ENCODE assay signal across 8 cellular contexts in the genomic region with DNA sequence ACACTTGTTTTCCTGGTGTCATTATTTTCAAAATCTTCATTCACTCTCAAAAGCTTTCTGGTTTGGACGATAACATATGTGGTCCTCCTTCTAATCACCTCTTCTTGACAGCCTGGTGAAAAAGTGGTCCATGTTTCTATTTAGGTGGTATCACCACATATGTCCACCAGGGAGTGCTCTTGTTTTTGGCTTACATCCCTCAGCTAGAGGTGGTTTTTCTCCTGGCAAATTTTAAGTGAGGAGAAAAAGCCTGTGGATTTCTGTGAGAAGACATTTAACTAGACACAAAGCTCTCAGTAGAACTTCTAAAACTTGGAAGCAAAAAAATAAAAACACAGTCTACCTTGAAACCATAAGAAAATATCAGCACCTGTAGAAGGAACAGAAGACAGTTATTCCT. TPM values are rescaled to one million over a fixed set of nuclear protein-coding genes. Genes with fewer than 3 reads are reported as not detected.
DNase-seq lines count a peak whose midpoint lies in the region; ATAC-seq, FAIRE-seq and TF ChIP-seq lines count a peak whose summit lies in the region.

No MANE protein-coding gene starts in this region.

- POLR2A ChIA-PET in GM10248 (lab: Yijun Ruan, JAX): no interaction called here

- H3K9me3 ChIP-seq in keratinocyte (ENCODE audit: control insufficient read depth, low read depth, low read length): no peaks in the 10 kb centered on the region

- peak; percentile 30 for TF ChIP-seq CTCF in GM10248 (IDR thresholded peaks at IDR 0.05; ENCODE audit: control extremely low read depth, extremely low read depth, low read depth, missing control alignments)
- peak; percentile 55 to 58 (median 57) for TF ChIP-seq CTCF in keratinocyte (optimal IDR thresholded peaks at IDR 0.05 in 1 of 3, IDR thresholded peaks at IDR 0.05 in 1 of 3, conservative IDR thresholded peaks at IDR 0.05 in 1 of 3; ENCODE audit: extremely low read depth in 1 of 3, insufficient read depth in 2 of 3, low read length in 3 of 3)

- H3K27ac ChIP-seq in keratinocyte (ENCODE audit: control insufficient read depth, insufficient read depth, low read length): no peak overlapping the region

- DNase-seq in GM10248 (ENCODE audit: extremely low spot score) (peak; percentile 10), KBM-7 (peak; percentile 57), SW480 (ENCODE audit: low spot score) (peak; percentile 13), keratinocyte (ENCODE audit: low read depth, low spot score) (no peak), sciatic nerve (ENCODE audit: low spot score) (no peak), mucosa of gallbladder (ENCODE audit: low spot score) (no peak), cerebellar nuclear complex (lab: John Stamatoyannopoulos, UW) (no peak)
- no peak for DNase-seq in activated CD4-positive, alpha-beta T cell treated with anti-CD3 and anti-CD28 coated beads for 1 hour

- H3K9ac ChIP-seq in keratinocyte (ENCODE audit: control insufficient read depth, extremely low read depth, insufficient read depth, low read length): no peak overlapping the region

- peak; percentile 77 for FAIRE-seq in keratinocyte (lab: Jason Lieb, UNC)

- no peaks in the 10 kb centered on the region for H3K27me3 ChIP-seq in keratinocyte (ENCODE audit: control insufficient read depth, extremely low read depth, insufficient read depth, low read length)

- dilution Hi-C loops in keratinocyte (cut with MboI; ENCODE audit: extremely low pct_ligation_motif_present, low sequenced_read_pairs): no loop called here

- H3K36me3 ChIP-seq in keratinocyte (ENCODE audit: control insufficient read depth in 2 of 2, extremely low read depth in 1 of 2, insufficient read depth in 2 of 2, low read length in 2 of 2): no peaks in the 10 kb centered on the region

- H4K20me1 ChIP-seq in keratinocyte (ENCODE audit: control insufficient read depth, extremely low read depth, insufficient read depth, low read length): no peaks in the 10 kb centered on the region

- no peaks in the 10 kb centered on the region for H3K79me2 ChIP-seq in keratinocyte (ENCODE audit: control insufficient read depth, insufficient read depth, low read length)

- H3K4me1 ChIP-seq in keratinocyte (ENCODE audit: control insufficient read depth, extremely low read depth, insufficient read depth, low read length): no peaks in the 10 kb centered on the region

- CTCF ChIA-PET in GM10248 (lab: Yijun Ruan, JAX): interaction anchor here (0.8 to 1.5 kb wide), 7 partner anchors 10 to 692 kb away, joined by 3 to 11 read pairs (median 3); no protein-coding TSS in a partner anchor

- H3K9me1 ChIP-seq in keratinocyte (ENCODE audit: control insufficient read depth, extremely low read depth, insufficient read depth, low read length): no peaks in the 10 kb centered on the region

- intact Hi-C loops in sciatic nerve (cut with DNase I): no loop called here

- in situ Hi-C loops in KBM-7 (cut with MboI; ENCODE audit: low pct_unique_long_range_greater_than_20kb, low sequenced_read_pairs): no loop called here

- no peak overlapping the region for H2AFZ ChIP-seq in keratinocyte (ENCODE audit: control insufficient read depth, low read length)

- ATAC-seq in sciatic nerve: no peak

- H3K4me3 ChIP-seq in keratinocyte (ENCODE audit: control insufficient read depth in 2 of 3, extremely low read depth in 1 of 3, insufficient read depth in 2 of 3, low read depth in 1 of 3, low read length in 3 of 3): no peak overlapping the region

- H3K4me2 ChIP-seq in keratinocyte (ENCODE audit: control insufficient read depth, extremely low read depth, insufficient read depth, low read depth, low read length): no peak overlapping the region

RNA-seq across cellular contexts. Expression of a gene that starts 58.0 kb away (rescaled TPM):
- 0.05 to 0.07 TPM (median 0.06 TPM) in 3 replicates for polyA plus RNA-seq in keratinocyte
- polyA plus RNA-seq in keratinocyte (2011; ENCODE audit: low read depth): not detected
- polyA plus RNA-seq in keratinocyte (2011; cell fraction: cytosol; rRNA removed): 0.04 and 0.07 TPM in 2 replicates
- 0.10 and 0.12 TPM in 2 replicates for polyA plus RNA-seq in keratinocyte (2011; cell fraction: nucleus; rRNA removed)
- polyA plus RNA-seq in keratinocyte (2012; ENCODE audit: low replicate concordance): 0.10 TPM in 1 of 2 replicates, not detected in the other
- polyA minus RNA-seq in keratinocyte: 0.07 to 0.33 TPM (median 0.19 TPM) in 3 replicates
- not detected for polyA minus RNA-seq in keratinocyte (2011; cell fraction: cytosol; rRNA and poly(A)+ RNA removed)
- 0.11 and 0.31 TPM in 2 replicates for polyA minus RNA-seq in keratinocyte (2011; cell fraction: nucleus; rRNA and poly(A)+ RNA removed)
- total RNA-seq in sciatic nerve (0.13 TPM), mucosa of gallbladder (0.03 TPM)

Comparison
In these comparisons a context has a peak if more than half of its experiments do, and no peak if none do; other contexts are left out.
1. DNase-seq: peak in GM10248 (single experiment), KBM-7 (single experiment) and SW480 (single experiment); none in keratinocyte (single experiment), sciatic nerve (single experiment), activated CD4-positive, alpha-beta T cell treated with anti-CD3 and anti-CD28 coated beads for 1 hour (single experiment), mucosa of gallbladder (single experiment) and cerebellar nuclear complex (0 of 2).